In genomic region chr5:173291722-173292658, GRCh38 we compare ENCODE assay signal across 1 cellular context.
TF ChIP-seq lines count a peak whose summit lies in the region.

No MANE protein-coding gene starts in this region.

TF ChIP-seq in IMR-90, 13 proteins besides CTCF, POLR2A, EP300 and RAD21:
- TF ChIP-seq USF2 (IDR thresholded peaks at IDR 0.05; ENCODE audit: low read depth, low read length) (no peak), CEBPB (IDR thresholded peaks at IDR 0.05; ENCODE audit: low read depth, low read length) (peak; percentile 50; the same call in 1 of the 2 replicates)
